ENCODE assay signal across 20 cellular contexts in genomic region chr17:13557077-13557476, GRCh38. TPM values are rescaled to one million over a fixed set of nuclear protein-coding genes. Genes with fewer than 3 reads are reported as not detected.
DNase-seq lines count a peak whose midpoint lies in the region; ATAC-seq and TF ChIP-seq lines count a peak whose summit lies in the region.
"Had no signal": no experiment of that assay in that cellular context is flagged by ENCODE, and none has a peak within 500 bp of the region (broad histone marks: within the 10 kb centered on the region; RNA-seq: fewer than 3 reads in every experiment).

No MANE protein-coding gene starts in this region.

- H3K79me2 ChIP-seq in smooth muscle cell (ENCODE audit: low read depth), result peaks cover 42% of the 10 kb centered on the region

- H3K4me3 ChIP-seq in WI38 (ENCODE audit: low read depth, low read length) (peak overlapping the region; percentile 35), smooth muscle cell (no peak overlapping the region)
- H3K4me3 ChIP-seq: colonic mucosa, HAP-1, skin epidermis had no signal

- H3K27me3 ChIP-seq in smooth muscle cell (ENCODE audit: low read depth), result no peaks in the 10 kb centered on the region
- H3K27me3 ChIP-seq: colonic mucosa had no signal

- DNase-seq in GM04504 (ENCODE audit: low read depth) (peak; percentile 43), fibroblast of peridontal ligament (ENCODE audit: extremely low read depth) (peak; percentile 77), smooth muscle cell (lab: John Stamatoyannopoulos, UW; ENCODE audit: unreplicated experiment) (no peak)
- DNase-seq: C1 segment of cervical spinal cord; colonic mucosa; DMS153; naive B cell; NCI-H1436; NCI-H226; posterior cingulate gyrus; stimulated activated CD4-positive, alpha-beta T cell treated with anti-CD3 and anti-CD28 coated beads, Interleukin-4, amount 100 ng/mL, for 24 hours; stimulated activated CD8-positive, alpha-beta memory T cell treated with anti-CD3 and anti-CD28 coated beads, Interleukin-4, amount 100 ng/mL, for 48 hours had no signal

- H2AFZ ChIP-seq in smooth muscle cell (ENCODE audit: low read depth), result peak overlapping the region; percentile 2

- H3K9me3 ChIP-seq in smooth muscle cell (replicated peaks; ENCODE audit: low read depth), result no peaks in the 10 kb centered on the region
- H3K9me3 ChIP-seq: colonic mucosa, HAP-1 had no signal

- ATAC-seq in HG02642 (IDR thresholded peaks at IDR 0.05; ENCODE audit: poor library complexity, unreplicated experiment), result no peak
- no peak for ATAC-seq in GM18519 (IDR thresholded peaks at IDR 0.05; ENCODE audit: low FRiP score, unreplicated experiment)
- ATAC-seq in GM19328 (IDR thresholded peaks at IDR 0.05; ENCODE audit: unreplicated experiment), result no peak
- ATAC-seq: activated CD4-positive, CD25-positive, alpha-beta regulatory T cell treated with anti-CD3 and anti-CD28 coated beads, Interleukin-2, amount 50 U/mL, for 24 hours; Right ventricle myocardium inferior had no signal

- no peak for TF ChIP-seq CTCF in WI38 (IDR thresholded peaks at IDR 0.05; ENCODE audit: low read depth, low read length)
- TF ChIP-seq CTCF in smooth muscle cell (IDR thresholded peaks at IDR 0.05; ENCODE audit: borderline replicate concordance, insufficient read depth, poor library complexity, severe bottlenecking), result no peak

- H3K36me3 ChIP-seq in smooth muscle cell (ENCODE audit: low read depth), result no peaks in the 10 kb centered on the region
- H3K36me3 ChIP-seq: colonic mucosa, HAP-1 had no signal

- peak overlapping the region; percentile 89 for H3K27ac ChIP-seq in smooth muscle cell (ENCODE audit: low read depth)
- H3K27ac ChIP-seq: colonic mucosa, skin epidermis had no signal

- peaks cover 20% of the 10 kb centered on the region for H3K4me1 ChIP-seq in smooth muscle cell (ENCODE audit: low read depth)
- H3K4me1 ChIP-seq: colonic mucosa, HAP-1 had no signal

- H3F3A ChIP-seq in smooth muscle cell (ENCODE audit: low read depth), result peaks cover 19% of the 10 kb centered on the region

- H3K9ac ChIP-seq in smooth muscle cell (ENCODE audit: low read depth), result peak overlapping the region; percentile 21

- no peaks in the 10 kb centered on the region for H4K20me1 ChIP-seq in smooth muscle cell (ENCODE audit: low read depth)

- 24% methylated on average over 6 of the region's 6 CpGs for WGBS in smooth muscle cell (ENCODE audit: low lambda C conversion rate)

- peak overlapping the region; percentile 71 for H3K4me2 ChIP-seq in smooth muscle cell

RNA-seq across cellular contexts. Expression of gene HS3ST3A1, which starts 44.7 kb away (rescaled TPM):
- total RNA-seq in smooth muscle cell, result 18.0 and 19.5 TPM in 2 replicates
- 24.2 and 25.1 TPM in 2 replicates for polyA plus RNA-seq in smooth muscle cell
